Comparison of ENCODE assay signal across 12 cellular contexts in the genomic region with DNA sequence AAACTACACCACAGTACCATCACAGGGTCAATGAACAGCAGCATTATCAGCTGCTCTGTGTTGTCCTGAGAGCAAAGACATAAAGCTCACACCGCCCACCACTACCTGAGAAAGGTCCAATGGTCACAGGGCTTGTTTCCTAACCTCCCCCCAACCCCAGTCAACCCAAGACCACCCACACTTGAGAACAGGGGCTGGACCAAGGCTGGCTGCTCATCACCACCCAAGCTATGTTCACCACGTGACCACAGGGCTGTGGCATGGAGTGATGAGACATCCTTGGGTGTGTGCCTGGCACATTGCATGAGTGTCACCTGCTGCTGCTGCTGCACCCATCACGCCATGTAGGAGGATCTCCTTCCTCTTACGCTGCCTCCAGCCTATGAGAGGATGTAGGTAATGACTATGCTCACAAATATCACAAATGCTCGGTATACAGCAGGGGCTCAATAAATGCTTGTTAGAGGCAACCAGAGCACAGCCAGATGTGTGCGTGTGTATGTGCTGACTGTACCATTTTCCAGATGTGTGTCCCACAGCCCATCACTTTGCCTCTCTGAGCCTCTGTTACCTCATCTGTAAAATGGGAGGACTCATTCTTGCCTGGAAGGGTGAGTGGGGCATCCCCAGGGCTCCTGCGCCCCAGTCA. TPM values are rescaled to one million over a fixed set of nuclear protein-coding genes. Genes with fewer than 3 reads are reported as not detected.
DNase-seq lines count a peak whose midpoint lies in the region; ATAC-seq and TF ChIP-seq lines count a peak whose summit lies in the region.
"Had no signal": no experiment of that assay in that cellular context is flagged by ENCODE, and none has a peak within 500 bp of the region (broad histone marks: within the 10 kb centered on the region; RNA-seq: fewer than 3 reads in every experiment).

No MANE protein-coding gene starts in this region.

- no peak overlapping the region for H3K27ac Mint-ChIP-seq in activated naive CD4-positive, alpha-beta T cell treated with anti-CD3 and anti-CD28 coated beads, Interleukin-2, amount 50 U/mL, for 72 hours
- no peak overlapping the region for H3K27ac Mint-ChIP-seq in type B pancreatic cell
- H3K27ac Mint-ChIP-seq: effector memory CD8-positive, alpha-beta T cell; H9 had no signal

- H3K36me3 Mint-ChIP-seq in activated naive CD4-positive, alpha-beta T cell treated with anti-CD3 and anti-CD28 coated beads, Interleukin-2, amount 50 U/mL, for 72 hours: no peaks in the 10 kb centered on the region
- no peaks in the 10 kb centered on the region for H3K36me3 Mint-ChIP-seq in type B pancreatic cell

- TF ChIP-seq CTCF in epithelial cell of esophagus (IDR thresholded peaks at IDR 0.05; ENCODE audit: insufficient read depth, low read depth, low read length, missing control alignments) (no peak), type B pancreatic cell (conservative IDR thresholded peaks at IDR 0.05) (no peak)

- DNase-seq in activated naive CD4-positive, alpha-beta T cell treated with anti-CD3 and anti-CD28 coated beads, Interleukin-2, amount 50 U/mL, for 72 hours (ENCODE audit: low spot score in 2 of 2): peak in 1 of 2 donors; percentile 15
- DNase-seq in activated naive CD4-positive, alpha-beta T cell treated with Interleukin-2 at 50 U/mL for 16 hours: no peak
- DNase-seq in epithelial cell of esophagus (ENCODE audit: low read depth) (peak; percentile 63), type B pancreatic cell (ENCODE audit: extremely low spot score, unreplicated experiment) (peak; percentile 45)
- DNase-seq in activated CD8-positive, alpha-beta memory T cell treated with anti-CD3 and anti-CD28 coated beads, Interleukin-2, amount 50 U/mL, for 48 hours: no peak
- DNase-seq in activated CD4-positive, CD25-positive, alpha-beta regulatory T cell (lab: John Stamatoyannopoulos, UW): no peak
- DNase-seq: effector memory CD8-positive, alpha-beta T cell; H9; left ventricle myocardium inferior; NCI-H446 treated with DMSO at 0.1 percent for 48 hours had no signal

- no peaks in the 10 kb centered on the region for H3K9me3 Mint-ChIP-seq in activated naive CD4-positive, alpha-beta T cell treated with anti-CD3 and anti-CD28 coated beads, Interleukin-2, amount 50 U/mL, for 72 hours
- H3K9me3 Mint-ChIP-seq in type B pancreatic cell: no peaks in the 10 kb centered on the region
- H3K9me3 Mint-ChIP-seq: effector memory CD8-positive, alpha-beta T cell had no signal

- H3K4me3 ChIP-seq in epithelial cell of esophagus (ENCODE audit: low read length): no peak overlapping the region
- H3K4me3 ChIP-seq: left ventricle myocardium inferior had no signal

- H3K4me3 Mint-ChIP-seq in type B pancreatic cell: no peak overlapping the region
- H3K4me3 Mint-ChIP-seq: effector memory CD8-positive, alpha-beta T cell; H9 had no signal

- peaks cover 19% of the 10 kb centered on the region for H3K4me1 Mint-ChIP-seq in type B pancreatic cell (ENCODE audit: unreplicated experiment)

- peak; percentile 75 to 79 for ATAC-seq in activated naive CD4-positive, alpha-beta T cell treated with anti-CD3 and anti-CD28 coated beads, Interleukin-2, amount 50 U/mL, for 72 hours
- ATAC-seq in HG03378 (IDR thresholded peaks at IDR 0.05; ENCODE audit: unreplicated experiment): peak; percentile 39
- no peak for ATAC-seq in GM21390 (IDR thresholded peaks at IDR 0.05; ENCODE audit: unreplicated experiment)

- no peaks in the 10 kb centered on the region for H3K27me3 Mint-ChIP-seq in type B pancreatic cell

RNA-seq across cellular contexts. Expression of gene SIRPA, which starts 23.3 kb away (rescaled TPM):
- total RNA-seq in activated naive CD4-positive, alpha-beta T cell treated with anti-CD3 and anti-CD28 coated beads, Interleukin-2, amount 50 U/mL, for 72 hours: under 1 TPM in 1 of 2 donors, not detected in 1; 0.12 TPM
- total RNA-seq in type B pancreatic cell (ENCODE audit: low replicate concordance): 11.4 and 12.3 TPM in 2 replicates

Comparison
In these comparisons a context has a peak if more than half of its experiments do, and no peak if none do; other contexts are left out.
1. DNase-seq: peak in epithelial cell of esophagus (single experiment) and type B pancreatic cell (single experiment); none in activated naive CD4-positive, alpha-beta T cell treated with Interleukin-2 at 50 U/mL for 16 hours (single experiment), activated CD8-positive, alpha-beta memory T cell treated with anti-CD3 and anti-CD28 coated beads, Interleukin-2, amount 50 U/mL, for 48 hours (single experiment) and activated CD4-positive, CD25-positive, alpha-beta regulatory T cell (0 of 4).
2. RNA of gene SIRPA, which starts 23.3 kb away (total RNA-seq): 11.4 to 12.3 TPM in type B pancreatic cell; 0.12 TPM in activated naive CD4-positive, alpha-beta T cell treated with anti-CD3 and anti-CD28 coated beads, Interleukin-2, amount 50 U/mL, for 72 hours; every median in the first group is over 10 times any median in the second.